In the genomic region with DNA sequence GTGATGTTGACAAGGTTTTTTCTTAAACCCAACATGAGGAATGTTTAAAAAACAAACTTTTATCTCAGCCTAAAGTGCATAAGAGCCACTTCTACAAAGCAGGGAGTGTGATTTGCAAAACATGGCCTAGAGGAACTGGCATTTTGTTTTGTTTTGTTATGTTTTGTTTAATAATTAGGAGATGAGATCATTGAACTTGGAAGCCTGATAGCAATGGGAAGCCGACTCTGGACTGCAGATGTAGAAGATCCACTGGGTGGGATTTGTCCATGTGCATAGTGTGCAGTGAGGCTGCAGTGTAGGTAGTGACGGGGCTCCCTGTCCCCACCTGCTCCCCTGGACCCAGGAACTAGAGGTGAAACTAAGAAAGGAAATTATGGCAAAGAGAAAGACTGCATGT, we compare ENCODE assay signal across 13 cellular contexts. TPM values are rescaled to one million over a fixed set of nuclear protein-coding genes. Genes with fewer than 3 reads are reported as not detected.
DNase-seq lines count a peak whose midpoint lies in the region; ATAC-seq, FAIRE-seq and TF ChIP-seq lines count a peak whose summit lies in the region.
"Had no signal": no experiment of that assay in that cellular context is flagged by ENCODE, and none has a peak within 500 bp of the region (broad histone marks: within the 10 kb centered on the region; RNA-seq: fewer than 3 reads in every experiment).

No MANE protein-coding gene starts in this region.

- H3K4me3 ChIP-seq in astrocyte (ENCODE audit: insufficient read depth, low read depth, low read length) (no peak overlapping the region), skin epidermis (no peak overlapping the region)

- H3K36me3 Mint-ChIP-seq in astrocyte (ENCODE audit: low read depth, unreplicated experiment) = no peaks in the 10 kb centered on the region

- peaks cover 5% of the 10 kb centered on the region for H3K9me3 Mint-ChIP-seq in astrocyte (ENCODE audit: unreplicated experiment)
- H3K9me3 Mint-ChIP-seq: activated CD4-positive, alpha-beta T cell treated with anti-CD3 and anti-CD28 coated beads, Interleukin-2, amount 10 ng/mL, durations not matched to agents 24 days and 14 days; activated T-cell treated with anti-CD3 and anti-CD28 coated beads, Interleukin-2, amount 50 U/mL, for 4 hours had no signal

- no peaks in the 10 kb centered on the region for H3K79me2 ChIP-seq in astrocyte (ENCODE audit: insufficient read depth, low read length)
- H3K79me2 ChIP-seq: parathyroid adenoma had no signal

- no peaks in the 10 kb centered on the region for H3K36me3 ChIP-seq in astrocyte (ENCODE audit: insufficient read depth, low read length)

- peak overlapping the region; percentile 35 for H3K4me2 ChIP-seq in astrocyte (ENCODE audit: low read length)

- H4K20me1 ChIP-seq in astrocyte (ENCODE audit: insufficient read depth, low read length) = no peaks in the 10 kb centered on the region

- H3K4me3 Mint-ChIP-seq in astrocyte (ENCODE audit: unreplicated experiment) = no peak overlapping the region
- H3K4me3 Mint-ChIP-seq: activated CD4-positive, alpha-beta T cell treated with anti-CD3 and anti-CD28 coated beads, Interleukin-2, amount 10 ng/mL, durations not matched to agents 24 days and 14 days; activated T-cell treated with anti-CD3 and anti-CD28 coated beads, Interleukin-2, amount 50 U/mL, for 4 hours had no signal

- no peak overlapping the region for H2AFZ ChIP-seq in astrocyte (ENCODE audit: low read depth, low read length)
- H2AFZ ChIP-seq: parathyroid adenoma had no signal

- DNase-seq in ELR (ENCODE audit: low read depth) (peak; percentile 13), astrocyte (ENCODE audit: low read depth) (no peak), Right ventricle myocardium superior (no peak), posterior vena cava (ENCODE audit: low spot score) (no peak), RKO (ENCODE audit: low spot score) (no peak), iPS-NIHi11 (ENCODE audit: low spot score) (no peak)
- DNase-seq: activated CD4-positive, alpha-beta T cell treated with anti-CD3 and anti-CD28 coated beads, Interleukin-2, amount 10 ng/mL, durations not matched to agents 24 days and 14 days; activated T-cell treated with anti-CD3 and anti-CD28 coated beads, Interleukin-2, amount 50 U/mL, for 4 hours; MV-4-11 had no signal

- peak overlapping the region; percentile 70 for H3K27ac ChIP-seq in astrocyte (ENCODE audit: low read depth, low read length)
- H3K27ac ChIP-seq in skin epidermis = peak overlapping the region in 18 of 21 experiments; percentile 9 to 86 (median 66)
- H3K27ac ChIP-seq: C4-2B, parathyroid adenoma had no signal

- TF ChIP-seq CTCF in astrocyte (IDR thresholded peaks at IDR 0.05; ENCODE audit: insufficient read depth, low read depth, low read length) = no peak

- H3K4me1 ChIP-seq in astrocyte (ENCODE audit: insufficient read depth, low read length) = peaks cover 22% of the 10 kb centered on the region
- H3K4me1 ChIP-seq: parathyroid adenoma had no signal

- no peaks in the 10 kb centered on the region for H3K27me3 ChIP-seq in astrocyte (ENCODE audit: insufficient read depth, low read length)

- peaks cover 29% of the 10 kb centered on the region for H3K4me1 Mint-ChIP-seq in astrocyte (ENCODE audit: low read depth, unreplicated experiment)
- H3K4me1 Mint-ChIP-seq: activated CD4-positive, alpha-beta T cell treated with anti-CD3 and anti-CD28 coated beads, Interleukin-2, amount 10 ng/mL, durations not matched to agents 24 days and 14 days had no signal

- ATAC-seq in Right ventricle myocardium superior (ENCODE audit: poor library complexity) (peak; percentile 28), GM19452 (IDR thresholded peaks at IDR 0.05; ENCODE audit: unreplicated experiment) (no peak)
- ATAC-seq: activated T-cell treated with anti-CD3 and anti-CD28 coated beads, Interleukin-2, amount 50 U/mL, for 4 hours had no signal

- H3K9me3 ChIP-seq in astrocyte (ENCODE audit: insufficient read depth, low read depth, low read length) = no peaks in the 10 kb centered on the region

- no peak overlapping the region for H3K27ac Mint-ChIP-seq in astrocyte (ENCODE audit: unreplicated experiment)
- H3K27ac Mint-ChIP-seq: activated CD4-positive, alpha-beta T cell treated with anti-CD3 and anti-CD28 coated beads, Interleukin-2, amount 10 ng/mL, durations not matched to agents 24 days and 14 days had no signal

- intact Hi-C loops in Right ventricle myocardium superior (cut with DNase I) (no loop called here), posterior vena cava (cut with DNase I) (no loop called here)

- H3K27me3 Mint-ChIP-seq in astrocyte (ENCODE audit: low read depth, unreplicated experiment) = no peaks in the 10 kb centered on the region

- H3K9ac ChIP-seq in astrocyte (ENCODE audit: low read length) = peak overlapping the region; percentile 55
- H3K9ac ChIP-seq: parathyroid adenoma had no signal

- FAIRE-seq in astrocyte (lab: Jason Lieb, UNC) = peak; percentile 32

RNA-seq across cellular contexts. Expression of a gene that starts 17.7 kb away (rescaled TPM):
- total RNA-seq in astrocyte (20.3 and 22.1 TPM in 2 replicates), Right ventricle myocardium superior (41.7 TPM), posterior vena cava (10 to 100 TPM; 34.3 to 45.4 TPM)
